19 cellular contexts compared by ENCODE assay signal in the genomic region with DNA sequence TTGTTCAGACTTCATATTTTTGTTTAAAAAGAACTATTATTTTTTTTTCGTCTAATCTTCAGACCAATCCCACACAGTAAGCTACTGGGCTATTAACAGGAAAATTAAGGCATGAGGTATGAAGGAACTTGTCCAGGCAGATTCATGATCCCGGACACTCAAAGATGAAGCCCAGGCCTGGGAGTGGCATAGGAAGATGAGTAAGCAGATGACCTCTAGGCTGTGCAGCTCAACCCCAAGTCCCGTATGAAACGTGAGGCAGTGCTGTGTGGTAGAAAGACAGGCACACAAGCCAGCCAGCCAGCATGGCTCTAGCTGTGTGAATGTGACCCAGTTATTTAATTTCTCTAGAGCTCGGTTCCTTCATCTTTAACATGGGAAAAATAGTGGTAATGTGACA.
"Had no signal": no experiment of that assay in that cellular context is flagged by ENCODE, and none has a peak within 500 bp of the region (broad histone marks: within the 10 kb centered on the region; RNA-seq: fewer than 3 reads in every experiment).

No MANE protein-coding gene starts in this region.

- H3K27me3 ChIP-seq: adrenal gland, cardiac muscle cell, gastrocnemius medialis, right atrium auricular region, testis, upper lobe of left lung had no signal

- H3K9me3 ChIP-seq: adrenal gland, gastrocnemius medialis, left ventricle myocardium inferior, right atrium auricular region, testis, upper lobe of left lung had no signal

- H3K9me3 Mint-ChIP-seq: activated naive CD4-positive, alpha-beta T cell treated with anti-CD3 and anti-CD28 coated beads, Interleukin-2, amount 50 U/mL, for 24 hours; dendritic cell treated with granulocyte-macrophage colony-stimulating factor and Interleukin-4, amounts not matched to agents 40 ng/mL and 50 ng/mL, for 4 days; stimulated activated effector memory CD8-positive, alpha-beta T cell treated with anti-CD3 and anti-CD28 coated beads, Interleukin-12 subunit alpha, Interleukin-12 subunit beta, amount 100 ng/mL, for 72 hours had no signal

- H3K36me3 Mint-ChIP-seq: activated naive CD4-positive, alpha-beta T cell treated with anti-CD3 and anti-CD28 coated beads, Interleukin-2, amount 50 U/mL, for 24 hours; stimulated activated effector memory CD8-positive, alpha-beta T cell treated with anti-CD3 and anti-CD28 coated beads, Interleukin-12 subunit alpha, Interleukin-12 subunit beta, amount 100 ng/mL, for 72 hours had no signal

- H3K4me3 ChIP-seq: adrenal gland, cardiac muscle cell, gastrocnemius medialis, left ventricle myocardium inferior, right atrium auricular region, testis, upper lobe of left lung had no signal

- ATAC-seq: gastrocnemius medialis; stimulated activated effector memory CD8-positive, alpha-beta T cell treated with anti-CD3 and anti-CD28 coated beads, Interleukin-12 subunit alpha, Interleukin-12 subunit beta, amount 100 ng/mL, for 72 hours had no signal

- DNase-seq: activated CD4-positive, alpha-beta T cell treated with anti-CD3 and anti-CD28 coated beads for 1 hour; activated CD4-positive, alpha-beta T cell treated with anti-CD3 and anti-CD28 coated beads, Interleukin-2, amount 50 U/mL, for 48 hours; activated gamma-delta T cell; effector memory CD4-positive, alpha-beta T cell; gastrocnemius medialis; head of caudate nucleus; left ventricle myocardium inferior; stimulated activated CD4-positive, alpha-beta T cell treated with anti-CD3 and anti-CD28 coated beads, Interleukin-4, amount 100 ng/mL, for 24 hours; T1000; testis; upper lobe of left lung; WERI-Rb-1 had no signal

- H3K27me3 Mint-ChIP-seq: activated naive CD4-positive, alpha-beta T cell treated with anti-CD3 and anti-CD28 coated beads, Interleukin-2, amount 50 U/mL, for 24 hours; dendritic cell treated with granulocyte-macrophage colony-stimulating factor and Interleukin-4, amounts not matched to agents 40 ng/mL and 50 ng/mL, for 4 days; progenitor cell of endocrine pancreas had no signal

- H3K4me3 Mint-ChIP-seq: activated naive CD4-positive, alpha-beta T cell treated with anti-CD3 and anti-CD28 coated beads, Interleukin-2, amount 50 U/mL, for 24 hours; dendritic cell treated with granulocyte-macrophage colony-stimulating factor and Interleukin-4, amounts not matched to agents 40 ng/mL and 50 ng/mL, for 4 days; stimulated activated effector memory CD8-positive, alpha-beta T cell treated with anti-CD3 and anti-CD28 coated beads, Interleukin-12 subunit alpha, Interleukin-12 subunit beta, amount 100 ng/mL, for 72 hours had no signal

- H3K36me3 ChIP-seq: adrenal gland, cardiac muscle cell, gastrocnemius medialis, left ventricle myocardium inferior, right atrium auricular region, upper lobe of left lung, WERI-Rb-1 had no signal

- H3K4me1 ChIP-seq: adrenal gland, gastrocnemius medialis, left ventricle myocardium inferior, right atrium auricular region, testis, upper lobe of left lung had no signal

- H3K27ac ChIP-seq: adrenal gland, cardiac muscle cell, gastrocnemius medialis, left ventricle myocardium inferior, right atrium auricular region, testis, upper lobe of left lung, WERI-Rb-1 had no signal

- H3K27ac Mint-ChIP-seq: activated naive CD4-positive, alpha-beta T cell treated with anti-CD3 and anti-CD28 coated beads, Interleukin-2, amount 50 U/mL, for 24 hours; dendritic cell treated with granulocyte-macrophage colony-stimulating factor and Interleukin-4, amounts not matched to agents 40 ng/mL and 50 ng/mL, for 4 days; progenitor cell of endocrine pancreas; stimulated activated effector memory CD8-positive, alpha-beta T cell treated with anti-CD3 and anti-CD28 coated beads, Interleukin-12 subunit alpha, Interleukin-12 subunit beta, amount 100 ng/mL, for 72 hours had no signal

- H3K4me1 Mint-ChIP-seq: activated naive CD4-positive, alpha-beta T cell treated with anti-CD3 and anti-CD28 coated beads, Interleukin-2, amount 50 U/mL, for 24 hours; stimulated activated effector memory CD8-positive, alpha-beta T cell treated with anti-CD3 and anti-CD28 coated beads, Interleukin-12 subunit alpha, Interleukin-12 subunit beta, amount 100 ng/mL, for 72 hours had no signal
